23 cellular contexts compared by ENCODE assay signal in genomic region chr2:241153616-241154015, GRCh38. TPM values are rescaled to one million over a fixed set of nuclear protein-coding genes. Genes with fewer than 3 reads are reported as not detected.
DNase-seq lines count a peak whose midpoint lies in the region; ATAC-seq lines count a peak whose summit lies in the region.
"Had no signal": no experiment of that assay in that cellular context is flagged by ENCODE, and none has a peak within 500 bp of the region (broad histone marks: within the 10 kb centered on the region; RNA-seq: fewer than 3 reads in every experiment).

No MANE protein-coding gene starts in this region.

- in situ Hi-C loops in ACHN (cut with HindIII; ENCODE audit: low pct_ligation_motif_present, low pct_unique_long_range_greater_than_20kb, low sequenced_read_pairs) (no loop called here), HAP-1 (cut with MboI; ENCODE audit: low sequenced_read_pairs) (no loop called here)

- H3K4me3 Mint-ChIP-seq in stimulated activated naive CD8-positive, alpha-beta T cell treated with anti-CD3 and anti-CD28 coated beads, Interleukin-15, Interleukin-2, amounts not matched to agents 100 ng/mL and 50 ng/mL, for 24 hours: no peak overlapping the region
- no peak overlapping the region for H3K4me3 Mint-ChIP-seq in dendritic cell treated with granulocyte-macrophage colony-stimulating factor and Interleukin-4, amounts not matched to agents 40 ng/mL and 50 ng/mL, for 4 days
- H3K4me3 Mint-ChIP-seq: activated B cell treated with CpG ODN at 0.5 μM for 24 hours; B cell; H9; stimulated activated naive CD8-positive, alpha-beta T cell treated with anti-CD3 and anti-CD28 coated beads, Interleukin-15, amount 100 ng/mL, for 72 hours had no signal

- no peak overlapping the region for H3K4me3 ChIP-seq in HAP-1
- H3K4me3 ChIP-seq: body of pancreas, coronary artery, GM12878, heart right ventricle, transverse colon had no signal

- H3K9me3 Mint-ChIP-seq in stimulated activated naive CD8-positive, alpha-beta T cell treated with anti-CD3 and anti-CD28 coated beads, Interleukin-15, Interleukin-2, amounts not matched to agents 100 ng/mL and 50 ng/mL, for 24 hours: no peaks in the 10 kb centered on the region
- no peaks in the 10 kb centered on the region for H3K9me3 Mint-ChIP-seq in dendritic cell treated with granulocyte-macrophage colony-stimulating factor and Interleukin-4, amounts not matched to agents 40 ng/mL and 50 ng/mL, for 4 days
- H3K9me3 Mint-ChIP-seq: activated B cell treated with CpG ODN at 0.5 μM for 24 hours; H9; IgD-negative memory B cell; immature natural killer cell; stimulated activated naive CD8-positive, alpha-beta T cell treated with anti-CD3 and anti-CD28 coated beads, Interleukin-15, amount 100 ng/mL, for 72 hours had no signal

- no peaks in the 10 kb centered on the region for H3K27me3 Mint-ChIP-seq in stimulated activated naive CD8-positive, alpha-beta T cell treated with anti-CD3 and anti-CD28 coated beads, Interleukin-15, Interleukin-2, amounts not matched to agents 100 ng/mL and 50 ng/mL, for 24 hours
- peaks cover under 1% of the 10 kb centered on the region for H3K27me3 Mint-ChIP-seq in dendritic cell treated with granulocyte-macrophage colony-stimulating factor and Interleukin-4, amounts not matched to agents 40 ng/mL and 50 ng/mL, for 4 days
- H3K27me3 Mint-ChIP-seq: activated B cell treated with CpG ODN at 0.5 μM for 24 hours; B cell; IgD-negative memory B cell; stimulated activated naive CD8-positive, alpha-beta T cell treated with anti-CD3 and anti-CD28 coated beads, Interleukin-15, amount 100 ng/mL, for 72 hours had no signal

- peak overlapping the region; percentile 14 for H3K27ac Mint-ChIP-seq in stimulated activated naive CD8-positive, alpha-beta T cell treated with anti-CD3 and anti-CD28 coated beads, Interleukin-15, Interleukin-2, amounts not matched to agents 100 ng/mL and 50 ng/mL, for 24 hours
- H3K27ac Mint-ChIP-seq in dendritic cell treated with granulocyte-macrophage colony-stimulating factor and Interleukin-4, amounts not matched to agents 40 ng/mL and 50 ng/mL, for 4 days: peak overlapping the region; percentile 67
- H3K27ac Mint-ChIP-seq: activated B cell treated with CpG ODN at 0.5 μM for 24 hours, B cell, H9, IgD-negative memory B cell had no signal

- intact Hi-C loops in dendritic cell treated with granulocyte-macrophage colony-stimulating factor and Interleukin-4, amounts not matched to agents 40 ng/mL and 50 ng/mL, for 4 days (cut with micrococcal nuclease): loop anchor here (5.0 kb wide), 1 partner anchor 359 kb away; no protein-coding TSS in a partner anchor

- no peaks in the 10 kb centered on the region for H3K9me3 ChIP-seq in HAP-1
- H3K9me3 ChIP-seq: body of pancreas, heart right ventricle, transverse colon had no signal

- DNase-seq in stimulated activated naive CD8-positive, alpha-beta T cell treated with anti-CD3 and anti-CD28 coated beads, Interleukin-15, Interleukin-2, amounts not matched to agents 100 U/mL and 50 U/mL, for 24 hours: no peak
- peak; percentile 41 for DNase-seq in M059J (ENCODE audit: low read depth)
- no peak for DNase-seq in ACHN
- no peak for DNase-seq in HAP-1 (ENCODE audit: low spot score in 2 of 2)
- DNase-seq in islet precursor cell: no peak
- DNase-seq: activated B cell treated with CpG ODN at 0.5 μM for 24 hours; activated gamma-delta T cell treated with Interleukin-2 at 50 U/mL for 16 hours; body of pancreas; GF-D8; H9; heart right ventricle; immature natural killer cell; NCI-H187; right cardiac atrium; SIG-M5; stimulated activated naive CD8-positive, alpha-beta T cell treated with anti-CD3 and anti-CD28 coated beads, Interleukin-15, amount 100 ng/mL, for 72 hours; transverse colon had no signal

- peaks cover 6% of the 10 kb centered on the region for H3K4me1 ChIP-seq in HAP-1

- peaks cover 35% of the 10 kb centered on the region for H3K36me3 Mint-ChIP-seq in stimulated activated naive CD8-positive, alpha-beta T cell treated with anti-CD3 and anti-CD28 coated beads, Interleukin-15, Interleukin-2, amounts not matched to agents 100 ng/mL and 50 ng/mL, for 24 hours (ENCODE audit: low read depth)
- H3K36me3 Mint-ChIP-seq in dendritic cell treated with granulocyte-macrophage colony-stimulating factor and Interleukin-4, amounts not matched to agents 40 ng/mL and 50 ng/mL, for 4 days (ENCODE audit: low read depth): peaks cover 54% of the 10 kb centered on the region

- ATAC-seq in stimulated activated naive CD8-positive, alpha-beta T cell treated with anti-CD3 and anti-CD28 coated beads, Interleukin-15, Interleukin-2, amounts not matched to agents 100 U/mL and 50 U/mL, for 24 hours: no peak
- ATAC-seq: body of pancreas; GM12878; heart right ventricle; right cardiac atrium; stimulated activated naive CD8-positive, alpha-beta T cell treated with anti-CD3 and anti-CD28 coated beads, Interleukin-15, amount 100 ng/mL, for 72 hours had no signal

- peaks cover 16% of the 10 kb centered on the region for H3K36me3 ChIP-seq in HAP-1 (replicated peaks)

- peaks cover 57% of the 10 kb centered on the region for H3K4me1 Mint-ChIP-seq in stimulated activated naive CD8-positive, alpha-beta T cell treated with anti-CD3 and anti-CD28 coated beads, Interleukin-15, Interleukin-2, amounts not matched to agents 100 ng/mL and 50 ng/mL, for 24 hours (ENCODE audit: low read depth)
- H3K4me1 Mint-ChIP-seq in dendritic cell treated with granulocyte-macrophage colony-stimulating factor and Interleukin-4, amounts not matched to agents 40 ng/mL and 50 ng/mL, for 4 days (ENCODE audit: low read depth): peaks cover 69% of the 10 kb centered on the region

- no peaks in the 10 kb centered on the region for H3K27me3 ChIP-seq in HAP-1 (ENCODE audit: low read depth)
- H3K27me3 ChIP-seq: body of pancreas, heart right ventricle, transverse colon had no signal

RNA-seq across cellular contexts. Expression of gene PPP1R7, which starts 3.3 kb away (rescaled TPM):
- total RNA-seq in M059J (2014; rRNA removed; shearing (Covaris generic)): 59.2 and 60.7 TPM in 2 replicates

RNA-seq across cellular contexts. Expression of gene PASK, which starts 4.3 kb away (rescaled TPM):
- 5.8 and 9.6 TPM in 2 replicates for total RNA-seq in M059J (2014; rRNA removed; shearing (Covaris generic))

RNA-seq across cellular contexts. Expression of gene ANO7, which starts 34.9 kb away (rescaled TPM):
- 0.62 and 0.76 TPM in 2 replicates for total RNA-seq in M059J (2014; rRNA removed; shearing (Covaris generic))

RNA-seq across cellular contexts. Expression of gene MTERF4, which starts 51.5 kb away (rescaled TPM):
- total RNA-seq in M059J (2014; rRNA removed; shearing (Covaris generic)): 9.0 and 12.3 TPM in 2 replicates
